Comparison of ENCODE assay signal across 1 cellular context in the genomic region with DNA sequence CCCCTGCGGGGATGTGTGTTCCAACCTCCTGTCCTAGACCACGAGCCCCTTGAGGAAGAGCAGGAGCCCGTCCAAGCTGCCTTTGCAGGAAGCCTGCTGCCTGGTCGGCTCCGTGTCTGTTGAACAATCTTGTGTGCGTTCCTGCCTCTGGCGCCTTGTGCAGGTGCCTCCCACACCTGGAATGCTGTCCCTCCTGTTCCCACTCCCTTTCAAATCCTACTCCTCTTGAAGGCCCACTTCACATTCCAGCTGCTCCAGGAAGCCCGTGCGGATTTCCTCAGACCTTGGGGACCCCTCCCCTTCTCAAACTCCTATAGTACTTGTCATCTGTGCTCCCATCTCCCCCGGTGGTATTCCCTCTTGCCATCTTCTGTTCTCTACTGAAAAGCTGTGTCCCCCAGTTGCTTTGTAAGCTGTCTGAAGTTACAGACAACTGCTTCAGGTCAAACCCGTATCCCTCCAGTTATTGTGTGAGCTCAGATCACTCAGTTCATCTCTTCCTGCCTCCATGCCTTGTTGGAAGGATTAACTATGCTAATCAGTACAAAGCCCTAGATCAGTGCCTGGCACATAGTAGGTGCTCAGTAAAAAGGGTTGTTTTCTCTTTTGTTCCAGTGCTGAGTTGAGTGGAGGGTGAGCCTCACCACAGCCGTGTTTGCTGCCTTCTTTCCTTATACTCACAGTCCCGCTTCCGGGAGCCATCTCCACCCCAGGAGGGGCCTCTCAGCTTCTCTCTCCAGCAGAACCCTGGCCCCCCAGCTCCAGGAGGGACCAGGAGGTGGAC.
TF ChIP-seq lines count a peak whose summit lies in the region.

No MANE protein-coding gene starts in this region.

TF ChIP-seq in H1, 55 proteins besides CTCF, POLR2A, EP300 and RAD21:
- TF ChIP-seq TEAD4 (IDR thresholded peaks at IDR 0.05; ENCODE audit: low read depth, low read length) (peak; percentile 48; the same call in 1 of the 2 replicates), SP4 (IDR thresholded peaks at IDR 0.05; ENCODE audit: low read length) (no peak)
